In genomic region chr1:162418584-162418983, GRCh38 we compare ENCODE assay signal across 5 cellular contexts. TPM values are rescaled to one million over a fixed set of nuclear protein-coding genes. Genes with fewer than 3 reads are reported as not detected.
"Had no signal": no experiment of that assay in that cellular context is flagged by ENCODE, and none has a peak within 500 bp of the region (broad histone marks: within the 10 kb centered on the region; RNA-seq: fewer than 3 reads in every experiment).

No MANE protein-coding gene starts in this region.

RNA-seq across cellular contexts. Expression of gene SH2D1B, which starts 6.6 kb away (rescaled TPM):
- total RNA-seq: activated CD4-positive, alpha-beta memory T cell treated with anti-CD3 and anti-CD28 coated beads, Interleukin-2, amount 10 ng/mL, durations not matched to agents 7 days and 5 days; activated CD8-positive, alpha-beta memory T cell treated with anti-CD3 and anti-CD28 coated beads, Interleukin-2, amount 10 ng/mL, durations not matched to agents 7 days and 5 days; bronchial epithelial cell; SJSA1 had no signal
- polyA plus RNA-seq: SK-N-SH had no signal

RNA-seq across cellular contexts. Expression of gene C1orf226, which starts 37.1 kb away (rescaled TPM):
- total RNA-seq: activated CD4-positive, alpha-beta memory T cell treated with anti-CD3 and anti-CD28 coated beads, Interleukin-2, amount 10 ng/mL, durations not matched to agents 7 days and 5 days; activated CD8-positive, alpha-beta memory T cell treated with anti-CD3 and anti-CD28 coated beads, Interleukin-2, amount 10 ng/mL, durations not matched to agents 7 days and 5 days had no signal

RNA-seq across cellular contexts. Expression of gene SPATA46, which starts 41.9 kb away (rescaled TPM):
- total RNA-seq: activated CD4-positive, alpha-beta memory T cell treated with anti-CD3 and anti-CD28 coated beads, Interleukin-2, amount 10 ng/mL, durations not matched to agents 7 days and 5 days; activated CD8-positive, alpha-beta memory T cell treated with anti-CD3 and anti-CD28 coated beads, Interleukin-2, amount 10 ng/mL, durations not matched to agents 7 days and 5 days; bronchial epithelial cell; SJSA1 had no signal
- polyA plus RNA-seq: SK-N-SH had no signal
